ENCODE assay signal across 11 cellular contexts in the genomic region with DNA sequence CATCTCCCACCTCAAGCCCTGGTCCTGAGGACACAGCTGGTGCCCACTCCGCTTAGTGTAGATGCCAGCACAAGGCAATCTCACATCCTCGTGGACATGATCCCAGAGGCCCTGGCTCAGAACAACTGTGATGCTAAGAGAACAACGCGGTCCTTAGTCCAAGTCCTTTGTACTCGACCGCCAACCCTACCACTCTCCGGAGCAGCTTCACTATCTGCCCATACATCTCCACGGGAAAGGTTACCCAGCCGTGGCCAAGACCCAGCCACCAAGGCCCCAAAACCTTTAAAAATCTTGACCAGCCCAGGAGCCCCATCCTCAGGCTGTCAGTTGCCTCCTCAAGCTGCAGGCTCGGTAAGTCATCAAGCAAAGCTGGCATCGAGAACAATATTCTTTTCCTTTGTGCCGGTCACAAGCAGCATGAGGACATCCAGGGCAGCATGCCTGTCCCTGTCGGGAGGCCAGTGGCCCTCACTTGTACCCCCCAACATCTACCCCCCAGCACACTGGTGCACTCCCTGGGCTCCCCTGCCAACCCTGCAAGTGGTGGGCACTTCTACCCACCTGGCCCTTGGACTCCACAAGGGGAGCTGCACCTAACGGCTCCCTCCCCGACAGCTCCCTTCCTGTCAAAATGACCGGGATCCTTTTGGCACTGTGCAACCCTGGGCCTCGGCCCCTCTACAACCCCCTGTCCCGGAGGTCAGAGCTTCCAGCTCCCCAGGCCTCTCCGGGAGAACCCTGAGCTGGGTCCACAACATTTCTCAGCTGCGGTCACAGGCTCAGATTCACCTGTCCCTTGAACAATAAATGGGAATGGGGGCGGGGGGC. TPM values are rescaled to one million over a fixed set of nuclear protein-coding genes. Genes with fewer than 3 reads are reported as not detected.
DNase-seq lines count a peak whose midpoint lies in the region; ATAC-seq and TF ChIP-seq lines count a peak whose summit lies in the region.
"Had no signal": no experiment of that assay in that cellular context is flagged by ENCODE, and none has a peak within 500 bp of the region (broad histone marks: within the 10 kb centered on the region; RNA-seq: fewer than 3 reads in every experiment).

No MANE protein-coding gene starts in this region.

- H3K9me3 Mint-ChIP-seq in HFFc6 (no peaks in the 10 kb centered on the region), chondrocyte (ENCODE audit: low read depth) (no peaks in the 10 kb centered on the region)

- H3K36me3 Mint-ChIP-seq in HFFc6 (ENCODE audit: low read depth) (no peaks in the 10 kb centered on the region), chondrocyte (ENCODE audit: low read depth) (peaks cover 2% of the 10 kb centered on the region)

- H3K4me1 ChIP-seq in SJCRH30, result peaks cover 27% of the 10 kb centered on the region

- H3K27ac ChIP-seq in substantia nigra (ENCODE audit: low read depth, low read length, poor library complexity, severe bottlenecking), result peak overlapping the region; percentile 91
- no peak overlapping the region for H3K27ac ChIP-seq in SJCRH30
- H3K27ac ChIP-seq: VCaP had no signal

- H3K27ac Mint-ChIP-seq in HFFc6 (peak overlapping the region; percentile 68), chondrocyte (ENCODE audit: unreplicated experiment) (no peak overlapping the region)

- H3K27me3 ChIP-seq in SJCRH30, result peaks cover 8% of the 10 kb centered on the region; the same call in 1 of the 2 replicates

- H3K4me1 Mint-ChIP-seq in HFFc6 (ENCODE audit: low read depth), result peaks cover 58% of the 10 kb centered on the region
- peaks cover 61% of the 10 kb centered on the region for H3K4me1 Mint-ChIP-seq in chondrocyte (ENCODE audit: low read depth)

- H3K4me3 ChIP-seq in SJCRH30, result no peak overlapping the region

- H3K27me3 Mint-ChIP-seq in HFFc6 (ENCODE audit: insufficient read depth) (peaks cover 6% of the 10 kb centered on the region; the same call in 1 of the 2 replicates), chondrocyte (ENCODE audit: low read depth) (no peaks in the 10 kb centered on the region)

- TF ChIP-seq CTCF in HFFc6 (IDR thresholded peaks at IDR 0.05), result no peak
- no peak for TF ChIP-seq CTCF in chondrocyte (IDR thresholded peaks at IDR 0.05)
- TF ChIP-seq CTCF in GM13977 (IDR thresholded peaks at IDR 0.05; ENCODE audit: extremely low read depth, insufficient read depth, missing control alignments), result no peak

- in situ Hi-C loops in GM13977 (cut with MboI; ENCODE audit: low pct_unique_long_range_greater_than_20kb, low sequenced_read_pairs, unreplicated experiment), result no loop called here

- DNase-seq in HFFc6, result no peak
- DNase-seq in chondrocyte (ENCODE audit: low spot score), result no peak
- DNase-seq in midbrain (lab: John Stamatoyannopoulos, UW), result peak; percentile 65
- DNase-seq in substantia nigra (lab: John Stamatoyannopoulos, UW), result peak in 25 of 49 donors; percentile 27 to 81 (median 53)
- DNase-seq in GM13977 (ENCODE audit: low spot score), result no peak
- DNase-seq in activated T-cell treated with anti-CD3 and anti-CD28 coated beads for 4 hours, result no peak
- no peak for DNase-seq in SJCRH30
- DNase-seq: KG1 had no signal

- no peaks in the 10 kb centered on the region for H3K36me3 ChIP-seq in SJCRH30

- no peaks in the 10 kb centered on the region for H3K9me3 ChIP-seq in SJCRH30 (replicated peaks)

- H3K4me3 Mint-ChIP-seq in HFFc6 (peak overlapping the region; percentile 92), chondrocyte (ENCODE audit: unreplicated experiment) (peak overlapping the region; percentile 42)

- no peak for ATAC-seq in HG02763 (IDR thresholded peaks at IDR 0.05; ENCODE audit: unreplicated experiment)

RNA-seq across cellular contexts. Expression of a gene that starts 2.5 kb away (rescaled TPM):
- total RNA-seq in HFFc6 (2021; fragmentation: NEBNext Ultra II Directional; extraction: Animal tissue kit (Norgen Biotek cat#: 25700)), result 10 to 100 TPM; 32.6 to 42.6 (median 36.7) TPM
- 43.9 to 78.9 TPM (median 47.6 TPM) in 3 replicates for total RNA-seq in chondrocyte
- 6.7 and 8.4 TPM in 2 replicates for total RNA-seq in SJCRH30 (2014; rRNA removed; shearing (Covaris generic))

RNA-seq across cellular contexts. Expression of a gene that starts 56.0 kb away (rescaled TPM):
- not detected for total RNA-seq in HFFc6 (2021; fragmentation: NEBNext Ultra II Directional; extraction: Animal tissue kit (Norgen Biotek cat#: 25700))
- total RNA-seq in chondrocyte, result not detected in 3 replicates
- total RNA-seq in SJCRH30 (2014; rRNA removed; shearing (Covaris generic)), result not detected in 2 replicates
- total RNA-seq: mononuclear cell had no signal

Comparison
In these comparisons a context has a peak if more than half of its experiments do, and no peak if none do; other contexts are left out.
1. DNase-seq: peak in midbrain (single experiment) and substantia nigra (25 of 49); none in HFFc6 (single experiment), chondrocyte (single experiment), GM13977 (single experiment), activated T-cell treated with anti-CD3 and anti-CD28 coated beads for 4 hours (single experiment) and SJCRH30 (0 of 2).